Comparison of ENCODE assay signal across 8 cellular contexts in the genomic region with DNA sequence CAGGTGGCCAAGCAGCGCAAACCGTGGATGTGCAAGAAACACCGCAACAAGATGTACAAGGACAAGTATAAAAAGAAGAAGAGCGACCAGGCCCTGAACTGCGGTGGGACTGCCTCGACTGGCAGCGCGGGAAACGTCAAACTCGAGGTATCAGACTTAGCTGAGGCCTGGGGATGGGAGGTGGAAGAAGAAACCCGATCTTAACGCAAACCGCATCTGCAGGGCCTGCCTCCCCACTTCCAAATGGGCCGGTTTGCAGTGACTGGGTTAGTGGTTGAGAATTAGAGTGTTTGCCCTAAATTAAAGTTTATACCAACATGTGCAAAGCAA. TPM values are rescaled to one million over a fixed set of nuclear protein-coding genes. Genes with fewer than 3 reads are reported as not detected.
DNase-seq lines count a peak whose midpoint lies in the region; ATAC-seq and TF ChIP-seq lines count a peak whose summit lies in the region.

No MANE protein-coding gene starts in this region.

- peaks cover 0 to 50% (median 21%) of the 10 kb centered on the region in 11 experiments; a peak in 11 of 22 replicates for H4K20me1 ChIP-seq in BLaER1 treated with 17β-estradiol and CSF1 and Interleukin-3, amounts not matched to agents 10 nM and 100 nM

- peak; percentile 15 for ATAC-seq in GM19035 (IDR thresholded peaks at IDR 0.05; ENCODE audit: unreplicated experiment)
- peak; percentile 16 for ATAC-seq in HG03342 (IDR thresholded peaks at IDR 0.05; ENCODE audit: unreplicated experiment)

- intact Hi-C loops in dendritic cell treated with granulocyte-macrophage colony-stimulating factor and Interleukin-4, amounts not matched to agents 40 ng/mL and 50 ng/mL, for 4 days (cut with micrococcal nuclease): loop anchor here (2.0 to 10.0 kb wide), 5 partner anchors 165 to 1525 kb away; partner anchors contain the start of genes CCNA1, SPART, SUPT20H and UFM1

- no peak for TF ChIP-seq EP300 in suprapubic skin (IDR thresholded peaks at IDR 0.05)

- no peak for TF ChIP-seq POLR2A in suprapubic skin (IDR thresholded peaks at IDR 0.05)

- H3K36me3 Mint-ChIP-seq in dendritic cell treated with granulocyte-macrophage colony-stimulating factor and Interleukin-4, amounts not matched to agents 40 ng/mL and 50 ng/mL, for 4 days (ENCODE audit: low read depth): peaks cover 9% of the 10 kb centered on the region

- peak overlapping the region; percentile 81 to 93 (median 83) for H3K4me3 ChIP-seq in BLaER1 treated with 17β-estradiol and CSF1 and Interleukin-3, amounts not matched to agents 10 nM and 100 nM
- H3K4me3 ChIP-seq in muscle layer of colon (ENCODE audit: low read depth in 1 of 2, low read length in 2 of 2) (peak overlapping the region; percentile 67 to 73), suprapubic skin (peak overlapping the region; percentile 83)

- whole genome bisulfite sequencing in suprapubic skin: 2% methylated on average over 14 of the region's 14 CpGs

- H3K27ac Mint-ChIP-seq in dendritic cell treated with granulocyte-macrophage colony-stimulating factor and Interleukin-4, amounts not matched to agents 40 ng/mL and 50 ng/mL, for 4 days: peak overlapping the region; percentile 87

- H3K4me2 ChIP-seq in BLaER1 treated with 17β-estradiol and CSF1 and Interleukin-3, amounts not matched to agents 10 nM and 100 nM: peak overlapping the region; percentile 76 to 99 (median 91)

- H3K4me1 ChIP-seq in BLaER1 treated with 17β-estradiol and CSF1 and Interleukin-3, amounts not matched to agents 10 nM and 100 nM: peaks cover 33 to 52% (median 42%) of the 10 kb centered on the region in 10 experiments
- H3K4me1 ChIP-seq in muscle layer of colon (ENCODE audit: insufficient read depth, low read length) (peaks cover 21% of the 10 kb centered on the region), suprapubic skin (peaks cover 28% of the 10 kb centered on the region)

- peaks cover 2% of the 10 kb centered on the region for H3K27me3 Mint-ChIP-seq in dendritic cell treated with granulocyte-macrophage colony-stimulating factor and Interleukin-4, amounts not matched to agents 40 ng/mL and 50 ng/mL, for 4 days

- DNase-seq in SKM-1 (lab: John Stamatoyannopoulos, UW; ENCODE audit: unreplicated experiment): peak; percentile 4
- no peak for DNase-seq in suprapubic skin (ENCODE audit: low spot score in 2 of 2)
- no peak for DNase-seq in T1000 (lab: John Stamatoyannopoulos, UW)

- H3K4me3 Mint-ChIP-seq in dendritic cell treated with granulocyte-macrophage colony-stimulating factor and Interleukin-4, amounts not matched to agents 40 ng/mL and 50 ng/mL, for 4 days: peak overlapping the region; percentile 92

- no peaks in the 10 kb centered on the region for H3K9me3 Mint-ChIP-seq in dendritic cell treated with granulocyte-macrophage colony-stimulating factor and Interleukin-4, amounts not matched to agents 40 ng/mL and 50 ng/mL, for 4 days

- H3K36me3 ChIP-seq in BLaER1 treated with 17β-estradiol and CSF1 and Interleukin-3, amounts not matched to agents 10 nM and 100 nM: peaks cover 0 to 24% (median 6%) of the 10 kb centered on the region in 11 experiments; a peak in 11 of 22 replicates
- no peaks in the 10 kb centered on the region for H3K36me3 ChIP-seq in muscle layer of colon (ENCODE audit: insufficient read depth, low read length)
- no peaks in the 10 kb centered on the region for H3K36me3 ChIP-seq in suprapubic skin

- peak overlapping the region; percentile 83 to 94 (median 91) for H3K9ac ChIP-seq in BLaER1 treated with 17β-estradiol and CSF1 and Interleukin-3, amounts not matched to agents 10 nM and 100 nM
- peak overlapping the region; percentile 15 for H3K9ac ChIP-seq in muscle layer of colon (ENCODE audit: low read length)

- H3K27ac ChIP-seq in BLaER1 treated with 17β-estradiol and CSF1 and Interleukin-3, amounts not matched to agents 10 nM and 100 nM: peak overlapping the region; percentile 52 to 93 (median 89); a peak in 21 of 22 replicates
- peak overlapping the region; percentile 61 for H3K27ac ChIP-seq in muscle layer of colon (ENCODE audit: low read depth, low read length)
- no peak overlapping the region for H3K27ac ChIP-seq in suprapubic skin

- peaks cover 37% of the 10 kb centered on the region for H3K4me1 Mint-ChIP-seq in dendritic cell treated with granulocyte-macrophage colony-stimulating factor and Interleukin-4, amounts not matched to agents 40 ng/mL and 50 ng/mL, for 4 days (ENCODE audit: low read depth)

- no peaks in the 10 kb centered on the region for H3K27me3 ChIP-seq in BLaER1 treated with 17β-estradiol and CSF1 and Interleukin-3, amounts not matched to agents 10 nM and 100 nM
- H3K27me3 ChIP-seq in muscle layer of colon (ENCODE audit: control insufficient read depth in 1 of 2, insufficient read depth in 2 of 2, low read length in 2 of 2): no peaks in the 10 kb centered on the region
- H3K27me3 ChIP-seq in suprapubic skin: no peaks in the 10 kb centered on the region

- TF ChIP-seq CTCF in suprapubic skin (IDR thresholded peaks at IDR 0.05): no peak

- H3K9me3 ChIP-seq in BLaER1 treated with 17β-estradiol and CSF1 and Interleukin-3, amounts not matched to agents 10 nM and 100 nM (replicated peaks in 1 of 11): no peaks in the 10 kb centered on the region
- H3K9me3 ChIP-seq in muscle layer of colon (ENCODE audit: low read length) (no peaks in the 10 kb centered on the region), suprapubic skin (no peaks in the 10 kb centered on the region)

RNA-seq across cellular contexts. Expression of gene RFXAP, which starts 0.8 kb away (rescaled TPM):
- 1 to 10 TPM; 1.8 to 4.7 (median 2.2) TPM for total RNA-seq in suprapubic skin
